ENCODE assay signal across 8 cellular contexts in genomic region chr10:34655286-34656170, GRCh38.
DNase-seq lines count a peak whose midpoint lies in the region; ATAC-seq, FAIRE-seq and TF ChIP-seq lines count a peak whose summit lies in the region.

No MANE protein-coding gene starts in this region.

- H3K27ac ChIP-seq in RWPE1 = no peak overlapping the region

- H3K4me3 Mint-ChIP-seq in endothelial cell (ENCODE audit: unreplicated experiment) = no peak overlapping the region
- no peak overlapping the region for H3K4me3 Mint-ChIP-seq in nephron

- FAIRE-seq in G401.6 (lab: Jason Lieb, UNC) = peak; percentile 89

- DNase-seq in AG04449 (ENCODE audit: low read depth, low spot score) = peak; percentile 33
- DNase-seq in Jurkat, Clone E6-1 (ENCODE audit: low read depth, low spot score) = peak; percentile 64
- DNase-seq in RWPE1 (ENCODE audit: low spot score) = peak; percentile 40
- peak; percentile 68 for DNase-seq in endothelial cell (ENCODE audit: low spot score)
- no peak for DNase-seq in GOT3 (lab: John Stamatoyannopoulos, UW)

- H3K36me3 Mint-ChIP-seq in endothelial cell (ENCODE audit: low read depth, unreplicated experiment) = no peaks in the 10 kb centered on the region
- no peaks in the 10 kb centered on the region for H3K36me3 Mint-ChIP-seq in nephron (ENCODE audit: low read depth)

- peak overlapping the region; percentile 7 for H3K27ac Mint-ChIP-seq in endothelial cell (ENCODE audit: unreplicated experiment)
- peak overlapping the region in 1 of 3 experiments; percentile 31 for H3K27ac Mint-ChIP-seq in nephron

- H3K9me3 Mint-ChIP-seq in endothelial cell (ENCODE audit: unreplicated experiment) = no peaks in the 10 kb centered on the region
- no peaks in the 10 kb centered on the region for H3K9me3 Mint-ChIP-seq in nephron

- POLR2A ChIA-PET in AG04449 (lab: Yijun Ruan, JAX) (interaction anchor here (0.5 kb wide), 1 partner anchor 11 kb away, joined by 3 read pairs; no protein-coding TSS in a partner anchor), RWPE1 (lab: Yijun Ruan, JAX; ENCODE audit: low non-redundant PET) (no interaction called here)

- ATAC-seq in GM21786 (IDR thresholded peaks at IDR 0.05; ENCODE audit: unreplicated experiment) = no peak

- CTCF ChIA-PET in AG04449 (lab: Yijun Ruan, JAX) = interaction anchor here (0.6 to 3.7 kb wide), 41 partner anchors 9 to 1334 kb away, joined by 3 to 42 read pairs (median 4); partner anchors contain the start of gene NRP1
- CTCF ChIA-PET in RWPE1 (lab: Yijun Ruan, JAX) = interaction anchor here (0.5 to 1.5 kb wide), 6 partner anchors 11 to 371 kb away, joined by 3 to 5 read pairs (median 4); no protein-coding TSS in a partner anchor

- no peak overlapping the region for H3K4me3 ChIP-seq in AG04449 (ENCODE audit: low read depth, low read length)
- H3K4me3 ChIP-seq in Jurkat, Clone E6-1 (ENCODE audit: low read length) = no peak overlapping the region

- H3K27me3 Mint-ChIP-seq in endothelial cell (ENCODE audit: unreplicated experiment) = no peaks in the 10 kb centered on the region
- no peaks in the 10 kb centered on the region for H3K27me3 Mint-ChIP-seq in nephron (ENCODE audit: low read depth)

- TF ChIP-seq CTCF in AG04449 (IDR thresholded peaks at IDR 0.05; ENCODE audit: insufficient read depth, low read length, missing control alignments) (peak; percentile 67), RWPE1 (conservative IDR thresholded peaks at IDR 0.05; ENCODE audit: low read depth) (peak; percentile 81), endothelial cell (IDR thresholded peaks at IDR 0.05; ENCODE audit: unreplicated experiment) (peak; percentile 87), nephron (IDR thresholded peaks at IDR 0.05; ENCODE audit: unreplicated experiment in 3 of 3) (peak; percentile 71 to 77 (median 74))

- peaks cover 44% of the 10 kb centered on the region for H3K4me1 Mint-ChIP-seq in endothelial cell (ENCODE audit: unreplicated experiment)
- H3K4me1 Mint-ChIP-seq in nephron = peaks cover 54% of the 10 kb centered on the region
